Comparison of ENCODE assay signal across 12 cellular contexts in genomic region chr13:46728777-46729176, GRCh38.
DNase-seq lines count a peak whose midpoint lies in the region; ATAC-seq and TF ChIP-seq lines count a peak whose summit lies in the region.
"Had no signal": no experiment of that assay in that cellular context is flagged by ENCODE, and none has a peak within 500 bp of the region (broad histone marks: within the 10 kb centered on the region; RNA-seq: fewer than 3 reads in every experiment).

No MANE protein-coding gene starts in this region.

- intact Hi-C loops in naive thymus-derived CD4-positive, alpha-beta T cell (cut with micrococcal nuclease) = no loop called here

- CTCF ChIA-PET in WTC11 (lab: Charles Lee) = interaction anchor here (0.6 to 1.5 kb wide), 12 partner anchors 10 to 256 kb away, joined by 3 to 9 read pairs (median 4); no protein-coding TSS in a partner anchor
- CTCF ChIA-PET in naive thymus-derived CD4-positive, alpha-beta T cell (lab: Charles Lee) = interaction anchor here (0.7 kb wide), 1 partner anchor 31 kb away, joined by 5 read pairs; no protein-coding TSS in a partner anchor

- no peak overlapping the region for H3K4me3 ChIP-seq in naive thymus-derived CD4-positive, alpha-beta T cell (ENCODE audit: low read length)
- H3K4me3 ChIP-seq: BLaER1 had no signal

- TF ChIP-seq CTCF in HFFc6 (IDR thresholded peaks at IDR 0.05) (peak; percentile 63), WTC11 (IDR thresholded peaks at IDR 0.05) (0 out of 2 replicates have a peak, but pooled peaks have one; percentile 16)

- H3K27me3 Mint-ChIP-seq in HFFc6 (ENCODE audit: insufficient read depth) = no peaks in the 10 kb centered on the region; the same call in none of the 2 replicates
- H3K27me3 Mint-ChIP-seq in WTC11 (ENCODE audit: low read depth) = no peaks in the 10 kb centered on the region
- no peaks in the 10 kb centered on the region for H3K27me3 Mint-ChIP-seq in naive thymus-derived CD4-positive, alpha-beta T cell
- H3K27me3 Mint-ChIP-seq: IgD-negative memory B cell had no signal

- H3K9me3 Mint-ChIP-seq in HFFc6 (no peaks in the 10 kb centered on the region), WTC11 (peaks cover 8% of the 10 kb centered on the region; the same call in 1 of the 2 replicates)
- H3K9me3 Mint-ChIP-seq in naive thymus-derived CD4-positive, alpha-beta T cell = peaks cover 0 to 3% (median 0%) of the 10 kb centered on the region in 11 donors
- H3K9me3 Mint-ChIP-seq: IgD-negative memory B cell had no signal

- H3K36me3 Mint-ChIP-seq in HFFc6 (ENCODE audit: low read depth) (peaks cover 21% of the 10 kb centered on the region), WTC11 (peaks cover 35% of the 10 kb centered on the region)
- peaks cover 15 to 64% (median 43%) of the 10 kb centered on the region in 5 donors for H3K36me3 Mint-ChIP-seq in naive thymus-derived CD4-positive, alpha-beta T cell

- no peak overlapping the region for H3K27ac ChIP-seq in naive thymus-derived CD4-positive, alpha-beta T cell (ENCODE audit: low read depth, low read length)
- H3K27ac ChIP-seq: BLaER1 had no signal

- H3K4me1 Mint-ChIP-seq in HFFc6 (ENCODE audit: low read depth) = no peaks in the 10 kb centered on the region
- H3K4me1 Mint-ChIP-seq in WTC11 = no peaks in the 10 kb centered on the region
- H3K4me1 Mint-ChIP-seq in naive thymus-derived CD4-positive, alpha-beta T cell = peaks cover 0 to 12% (median 0%) of the 10 kb centered on the region in 7 donors
- H3K4me1 Mint-ChIP-seq: IgD-negative memory B cell had no signal

- H3K36me3 ChIP-seq in naive thymus-derived CD4-positive, alpha-beta T cell (ENCODE audit: control insufficient read depth in 2 of 3, insufficient read depth in 3 of 3, low read length in 3 of 3) = peaks cover 0 to 41% (median 12%) of the 10 kb centered on the region in 3 experiments

- ATAC-seq in WTC11 = peak; percentile 77
- peak; percentile 36 for ATAC-seq in naive thymus-derived CD4-positive, alpha-beta T cell
- no peak for ATAC-seq in HG03196 (IDR thresholded peaks at IDR 0.05; ENCODE audit: unreplicated experiment)
- ATAC-seq: left lobe of liver had no signal

- peak; percentile 16 for DNase-seq in SIG-M5 treated with dmso at 0.1 percent for 504 hours (lab: John Stamatoyannopoulos, UW; ENCODE audit: unreplicated experiment)
- DNase-seq in SIG-M5 (lab: John Stamatoyannopoulos, UW) = no peak
- DNase-seq in HFFc6 = no peak
- DNase-seq in WTC11 (ENCODE audit: low spot score) = no peak
- DNase-seq in naive thymus-derived CD4-positive, alpha-beta T cell = no peak
- no peak for DNase-seq in SW 1271 (lab: John Stamatoyannopoulos, UW)
- no peak for DNase-seq in NCI-H2196 treated with DMSO at 0.1 percent for 48 hours (lab: John Stamatoyannopoulos, UW; ENCODE audit: unreplicated experiment)
- DNase-seq: stimulated activated CD4-positive, alpha-beta T cell treated with anti-CD3 and anti-CD28 coated beads, Interleukin-12 subunit alpha, Interleukin-12 subunit beta, amount 100 ng/mL, for 4 hours had no signal

- H3K9me3 ChIP-seq in naive thymus-derived CD4-positive, alpha-beta T cell (ENCODE audit: control insufficient read depth in 2 of 3, low read length in 3 of 3) = no peaks in the 10 kb centered on the region

- H3K27ac Mint-ChIP-seq in HFFc6 = no peak overlapping the region
- H3K27ac Mint-ChIP-seq in WTC11 = no peak overlapping the region
- H3K27ac Mint-ChIP-seq in naive thymus-derived CD4-positive, alpha-beta T cell = no peak overlapping the region
- H3K27ac Mint-ChIP-seq: IgD-negative memory B cell had no signal

- no peak overlapping the region for H3K4me3 Mint-ChIP-seq in HFFc6
- no peak overlapping the region for H3K4me3 Mint-ChIP-seq in WTC11
- H3K4me3 Mint-ChIP-seq in naive thymus-derived CD4-positive, alpha-beta T cell = no peak overlapping the region
- H3K4me3 Mint-ChIP-seq: IgD-negative memory B cell had no signal

- POLR2A ChIA-PET in WTC11 (lab: Charles Lee) = interaction anchor here (0.7 kb wide), 1 partner anchor 274 kb away, joined by 3 read pairs; no protein-coding TSS in a partner anchor
- POLR2A ChIA-PET in naive thymus-derived CD4-positive, alpha-beta T cell (lab: Charles Lee) = no interaction called here

- H3K27me3 ChIP-seq in naive thymus-derived CD4-positive, alpha-beta T cell (ENCODE audit: control insufficient read depth in 2 of 2, insufficient read depth in 2 of 2, low read length in 2 of 2) = no peaks in the 10 kb centered on the region
- H3K27me3 ChIP-seq: BLaER1 had no signal

- no peaks in the 10 kb centered on the region for H3K4me1 ChIP-seq in naive thymus-derived CD4-positive, alpha-beta T cell (ENCODE audit: control insufficient read depth in 2 of 2, insufficient read depth in 2 of 2, low read length in 2 of 2)
- H3K4me1 ChIP-seq: BLaER1 had no signal

TF ChIP-seq in WTC11, 78 proteins besides CTCF, POLR2A, EP300 and RAD21:
- no peak for TF ChIP-seq ETV6 (CRISPR knock-in tag; IDR thresholded peaks at IDR 0.05)
